Comparison of ENCODE assay signal across 18 cellular contexts in the genomic region with DNA sequence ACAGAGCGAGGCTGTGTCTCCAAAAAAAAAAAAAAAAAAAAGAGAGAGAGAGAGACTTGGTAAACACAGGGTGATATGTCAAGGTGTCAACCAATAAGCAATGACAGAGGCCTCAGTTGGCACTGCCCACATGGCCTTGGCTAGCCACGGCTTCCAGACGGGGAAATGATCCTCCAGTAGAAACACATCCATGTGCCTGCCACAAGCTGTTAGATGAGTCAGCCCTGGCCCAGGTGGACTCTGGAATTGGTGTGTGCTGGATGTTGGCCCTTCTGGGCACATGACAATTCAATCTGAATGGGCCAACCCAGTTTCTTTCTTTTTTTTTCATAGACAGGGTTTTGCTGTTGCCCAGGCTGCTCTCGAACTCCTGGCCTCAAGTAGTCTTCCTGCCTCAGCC.
"Had no signal": no experiment of that assay in that cellular context is flagged by ENCODE, and none has a peak within 500 bp of the region (broad histone marks: within the 10 kb centered on the region; RNA-seq: fewer than 3 reads in every experiment).

No MANE protein-coding gene starts in this region.

- DNase-seq: activated CD4-positive, alpha-beta T cell treated with anti-CD3 and anti-CD28 coated beads, Interleukin-2, amount 50 U/mL, for 1 hour; activated CD4-positive, CD25-positive, alpha-beta regulatory T cell treated with anti-CD3 and anti-CD28 coated beads, Interleukin-2, amount 50 U/mL, for 72 hours; activated CD8-positive, alpha-beta T cell treated with anti-CD3 and anti-CD28 coated beads, Interleukin-2, amount 10 ng/mL, durations not matched to agents 7 days and 5 days; activated gamma-delta T cell; anterior cingulate cortex; effector memory CD4-positive, alpha-beta T cell; mesendoderm; naive thymus-derived CD8-positive, alpha-beta T cell; stimulated activated CD4-positive, alpha-beta T cell treated with anti-CD3 and anti-CD28 coated beads, Interleukin-4, amount 100 ng/mL, for 24 hours; stimulated activated naive CD4-positive, alpha-beta T cell treated with Interleukin-2 at 50 U/mL for 16 hours; T-cell; upper lobe of right lung; WERI-Rb-1 had no signal

- H3K36me3 ChIP-seq: neural progenitor cell had no signal

- H3K4me3 ChIP-seq: body of pancreas, cardiac muscle cell, neural progenitor cell, thoracic aorta, upper lobe of right lung had no signal

- H3K9me3 ChIP-seq: body of pancreas, thoracic aorta, upper lobe of right lung had no signal

- ATAC-seq: activated CD8-positive, alpha-beta T cell treated with anti-CD3 and anti-CD28 coated beads, Interleukin-2, amount 10 ng/mL, durations not matched to agents 7 days and 5 days; body of pancreas; foreskin keratinocyte; naive thymus-derived CD8-positive, alpha-beta T cell; T-cell; upper lobe of right lung had no signal

- H3K4me1 ChIP-seq: body of pancreas, foreskin keratinocyte, neural progenitor cell, upper lobe of right lung had no signal
